8 cellular contexts compared by ENCODE assay signal in genomic region chr20:32332614-32333013, GRCh38. TPM values are rescaled to one million over a fixed set of nuclear protein-coding genes. Genes with fewer than 3 reads are reported as not detected.
DNase-seq lines count a peak whose midpoint lies in the region; ATAC-seq and TF ChIP-seq lines count a peak whose summit lies in the region.

No MANE protein-coding gene starts in this region.

- no peak for TF ChIP-seq POLR2A in right lobe of liver (IDR thresholded peaks at IDR 0.05)

- peaks cover 0 to 13% (median 2%) of the 10 kb centered on the region in 4 donors for H3K4me1 ChIP-seq in right lobe of liver

- H3K27ac ChIP-seq in right lobe of liver = no peak overlapping the region

- no peaks in the 10 kb centered on the region for H3K9me3 ChIP-seq in right lobe of liver

- peaks cover 22 to 24% of the 10 kb centered on the region in 2 donors for H3K36me3 Mint-ChIP-seq in activated naive CD4-positive, alpha-beta T cell treated with anti-CD3 and anti-CD28 coated beads, Interleukin-2, amount 50 U/mL, for 72 hours
- peaks cover 18% of the 10 kb centered on the region for H3K36me3 Mint-ChIP-seq in osteocyte (ENCODE audit: unreplicated experiment)

- H3K9me3 Mint-ChIP-seq in activated naive CD4-positive, alpha-beta T cell treated with anti-CD3 and anti-CD28 coated beads, Interleukin-2, amount 50 U/mL, for 72 hours = no peaks in the 10 kb centered on the region
- no peaks in the 10 kb centered on the region for H3K9me3 Mint-ChIP-seq in osteocyte (ENCODE audit: unreplicated experiment)

- ATAC-seq in HG02623 (IDR thresholded peaks at IDR 0.05; ENCODE audit: unreplicated experiment) (peak; percentile 3), right lobe of liver (peak; percentile 48 to 73 (median 61)), HG03354 (IDR thresholded peaks at IDR 0.05; ENCODE audit: poor library complexity, severe bottlenecking, unreplicated experiment) (no peak)
- ATAC-seq in activated naive CD4-positive, alpha-beta T cell treated with anti-CD3 and anti-CD28 coated beads, Interleukin-2, amount 50 U/mL, for 72 hours = peak; percentile 5 to 21

- H3K27me3 Mint-ChIP-seq in osteocyte (ENCODE audit: unreplicated experiment) = no peaks in the 10 kb centered on the region

- H3K4me3 ChIP-seq in right lobe of liver = no peak overlapping the region

- no peak for TF ChIP-seq CTCF in right lobe of liver (IDR thresholded peaks at IDR 0.05)
- no peak for TF ChIP-seq CTCF in osteocyte (IDR thresholded peaks at IDR 0.05)

- DNase-seq in GM03348 (ENCODE audit: low spot score) (peak; percentile 32), right lobe of liver (peak; percentile 62 to 78 (median 69)), SIG-M5 treated with dmso at 0.1 percent for 504 hours (lab: John Stamatoyannopoulos, UW; ENCODE audit: unreplicated experiment) (no peak), NCI-H1417 treated with DMSO at 0.1 percent for 48 hours (lab: John Stamatoyannopoulos, UW) (no peak), osteocyte (ENCODE audit: extremely low spot score, unreplicated experiment) (no peak)
- DNase-seq in activated naive CD4-positive, alpha-beta T cell treated with anti-CD3 and anti-CD28 coated beads, Interleukin-2, amount 50 U/mL, for 72 hours (ENCODE audit: low spot score in 2 of 2) = no peak

- H3K27me3 ChIP-seq in right lobe of liver = no peaks in the 10 kb centered on the region

- peak overlapping the region; percentile 2 to 93 for H3K27ac Mint-ChIP-seq in activated naive CD4-positive, alpha-beta T cell treated with anti-CD3 and anti-CD28 coated beads, Interleukin-2, amount 50 U/mL, for 72 hours
- H3K27ac Mint-ChIP-seq in osteocyte (ENCODE audit: unreplicated experiment) = no peak overlapping the region

- H3K4me1 Mint-ChIP-seq in osteocyte (ENCODE audit: unreplicated experiment) = peaks cover 5% of the 10 kb centered on the region

- peaks cover 0 to 7% (median 0%) of the 10 kb centered on the region in 4 donors for H3K36me3 ChIP-seq in right lobe of liver

- H3K4me3 Mint-ChIP-seq in osteocyte (ENCODE audit: unreplicated experiment) = no peak overlapping the region

- WGBS in right lobe of liver (ENCODE audit: insufficient coverage, low coverage, low lambda C conversion rate, missing lambda C conversion rate) = 43% methylated on average over 1 of the region's 3 CpGs

- intact Hi-C loops in right lobe of liver (cut with DNase I) = loop anchor here in 1 of 2 donors (10.0 kb wide), 1 partner anchor 122 kb away; no protein-coding TSS in a partner anchor

RNA-seq across cellular contexts. Expression of gene ASXL1, which starts 25.5 kb away (rescaled TPM):
- 100 to 1,000 TPM; 153 to 195 TPM for total RNA-seq in activated naive CD4-positive, alpha-beta T cell treated with anti-CD3 and anti-CD28 coated beads, Interleukin-2, amount 50 U/mL, for 72 hours
- total RNA-seq in right lobe of liver (10 to 100 TPM; 18.9 to 41.8 (median 26.0) TPM), osteocyte (76.8 and 79.6 TPM in 2 replicates)

RNA-seq across cellular contexts. Expression of gene KIF3B, which starts 55.2 kb away (rescaled TPM):
- total RNA-seq in activated naive CD4-positive, alpha-beta T cell treated with anti-CD3 and anti-CD28 coated beads, Interleukin-2, amount 50 U/mL, for 72 hours = 10 to 100 TPM; 21.9 to 37.8 TPM
- total RNA-seq in right lobe of liver (10 to 100 TPM; 16.4 to 23.6 (median 20.7) TPM), osteocyte (28.8 and 30.4 TPM in 2 replicates)

Comparison
In these comparisons a context has a peak if more than half of its experiments do, and no peak if none do; other contexts are left out.
1. DNase-seq: peak in GM03348 (single experiment) and right lobe of liver (3 of 3); none in activated naive CD4-positive, alpha-beta T cell treated with anti-CD3 and anti-CD28 coated beads, Interleukin-2, amount 50 U/mL, for 72 hours (0 of 2), SIG-M5 treated with dmso at 0.1 percent for 504 hours (single experiment), NCI-H1417 treated with DMSO at 0.1 percent for 48 hours (single experiment) and osteocyte (single experiment).